2 cellular contexts compared by ENCODE assay signal in the genomic region with DNA sequence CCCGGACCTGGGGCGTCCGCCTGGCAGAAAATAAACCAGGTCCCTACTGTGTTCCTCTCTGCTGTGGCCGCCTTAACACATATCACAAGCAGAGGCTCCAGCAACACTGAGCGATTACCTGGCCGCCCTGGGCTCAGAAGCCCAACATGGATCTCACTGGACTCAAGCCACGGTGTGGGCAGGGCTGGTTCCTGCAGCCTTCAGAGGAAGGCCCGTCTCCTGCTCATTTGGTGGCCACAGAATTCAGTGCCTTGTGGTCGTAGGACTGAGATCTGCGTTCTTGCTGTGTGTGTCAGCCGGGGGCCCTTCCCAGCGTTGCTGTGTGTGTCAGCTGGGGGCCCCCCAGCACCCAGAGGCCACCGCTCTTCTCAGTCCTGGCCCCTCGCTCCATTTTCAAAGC.
TF ChIP-seq lines count a peak whose summit lies in the region.

No MANE protein-coding gene starts in this region.

TF ChIP-seq in GM23338, 12 proteins besides CTCF, POLR2A, EP300 and RAD21:
- TF ChIP-seq CREB1 (CRISPR knock-in tag; IDR thresholded peaks at IDR 0.05; ENCODE audit: low read depth): no peak
- TF ChIP-seq POLR2AphosphoS5 (IDR thresholded peaks at IDR 0.05; ENCODE audit: low read depth): no peak
- TF ChIP-seq EZH2 (IDR thresholded peaks at IDR 0.05; ENCODE audit: low read depth, unreplicated experiment): no peak
- TF ChIP-seq STAT1 (IDR thresholded peaks at IDR 0.05; ENCODE audit: unreplicated experiment): no peak
- TF ChIP-seq, protein P1, sequence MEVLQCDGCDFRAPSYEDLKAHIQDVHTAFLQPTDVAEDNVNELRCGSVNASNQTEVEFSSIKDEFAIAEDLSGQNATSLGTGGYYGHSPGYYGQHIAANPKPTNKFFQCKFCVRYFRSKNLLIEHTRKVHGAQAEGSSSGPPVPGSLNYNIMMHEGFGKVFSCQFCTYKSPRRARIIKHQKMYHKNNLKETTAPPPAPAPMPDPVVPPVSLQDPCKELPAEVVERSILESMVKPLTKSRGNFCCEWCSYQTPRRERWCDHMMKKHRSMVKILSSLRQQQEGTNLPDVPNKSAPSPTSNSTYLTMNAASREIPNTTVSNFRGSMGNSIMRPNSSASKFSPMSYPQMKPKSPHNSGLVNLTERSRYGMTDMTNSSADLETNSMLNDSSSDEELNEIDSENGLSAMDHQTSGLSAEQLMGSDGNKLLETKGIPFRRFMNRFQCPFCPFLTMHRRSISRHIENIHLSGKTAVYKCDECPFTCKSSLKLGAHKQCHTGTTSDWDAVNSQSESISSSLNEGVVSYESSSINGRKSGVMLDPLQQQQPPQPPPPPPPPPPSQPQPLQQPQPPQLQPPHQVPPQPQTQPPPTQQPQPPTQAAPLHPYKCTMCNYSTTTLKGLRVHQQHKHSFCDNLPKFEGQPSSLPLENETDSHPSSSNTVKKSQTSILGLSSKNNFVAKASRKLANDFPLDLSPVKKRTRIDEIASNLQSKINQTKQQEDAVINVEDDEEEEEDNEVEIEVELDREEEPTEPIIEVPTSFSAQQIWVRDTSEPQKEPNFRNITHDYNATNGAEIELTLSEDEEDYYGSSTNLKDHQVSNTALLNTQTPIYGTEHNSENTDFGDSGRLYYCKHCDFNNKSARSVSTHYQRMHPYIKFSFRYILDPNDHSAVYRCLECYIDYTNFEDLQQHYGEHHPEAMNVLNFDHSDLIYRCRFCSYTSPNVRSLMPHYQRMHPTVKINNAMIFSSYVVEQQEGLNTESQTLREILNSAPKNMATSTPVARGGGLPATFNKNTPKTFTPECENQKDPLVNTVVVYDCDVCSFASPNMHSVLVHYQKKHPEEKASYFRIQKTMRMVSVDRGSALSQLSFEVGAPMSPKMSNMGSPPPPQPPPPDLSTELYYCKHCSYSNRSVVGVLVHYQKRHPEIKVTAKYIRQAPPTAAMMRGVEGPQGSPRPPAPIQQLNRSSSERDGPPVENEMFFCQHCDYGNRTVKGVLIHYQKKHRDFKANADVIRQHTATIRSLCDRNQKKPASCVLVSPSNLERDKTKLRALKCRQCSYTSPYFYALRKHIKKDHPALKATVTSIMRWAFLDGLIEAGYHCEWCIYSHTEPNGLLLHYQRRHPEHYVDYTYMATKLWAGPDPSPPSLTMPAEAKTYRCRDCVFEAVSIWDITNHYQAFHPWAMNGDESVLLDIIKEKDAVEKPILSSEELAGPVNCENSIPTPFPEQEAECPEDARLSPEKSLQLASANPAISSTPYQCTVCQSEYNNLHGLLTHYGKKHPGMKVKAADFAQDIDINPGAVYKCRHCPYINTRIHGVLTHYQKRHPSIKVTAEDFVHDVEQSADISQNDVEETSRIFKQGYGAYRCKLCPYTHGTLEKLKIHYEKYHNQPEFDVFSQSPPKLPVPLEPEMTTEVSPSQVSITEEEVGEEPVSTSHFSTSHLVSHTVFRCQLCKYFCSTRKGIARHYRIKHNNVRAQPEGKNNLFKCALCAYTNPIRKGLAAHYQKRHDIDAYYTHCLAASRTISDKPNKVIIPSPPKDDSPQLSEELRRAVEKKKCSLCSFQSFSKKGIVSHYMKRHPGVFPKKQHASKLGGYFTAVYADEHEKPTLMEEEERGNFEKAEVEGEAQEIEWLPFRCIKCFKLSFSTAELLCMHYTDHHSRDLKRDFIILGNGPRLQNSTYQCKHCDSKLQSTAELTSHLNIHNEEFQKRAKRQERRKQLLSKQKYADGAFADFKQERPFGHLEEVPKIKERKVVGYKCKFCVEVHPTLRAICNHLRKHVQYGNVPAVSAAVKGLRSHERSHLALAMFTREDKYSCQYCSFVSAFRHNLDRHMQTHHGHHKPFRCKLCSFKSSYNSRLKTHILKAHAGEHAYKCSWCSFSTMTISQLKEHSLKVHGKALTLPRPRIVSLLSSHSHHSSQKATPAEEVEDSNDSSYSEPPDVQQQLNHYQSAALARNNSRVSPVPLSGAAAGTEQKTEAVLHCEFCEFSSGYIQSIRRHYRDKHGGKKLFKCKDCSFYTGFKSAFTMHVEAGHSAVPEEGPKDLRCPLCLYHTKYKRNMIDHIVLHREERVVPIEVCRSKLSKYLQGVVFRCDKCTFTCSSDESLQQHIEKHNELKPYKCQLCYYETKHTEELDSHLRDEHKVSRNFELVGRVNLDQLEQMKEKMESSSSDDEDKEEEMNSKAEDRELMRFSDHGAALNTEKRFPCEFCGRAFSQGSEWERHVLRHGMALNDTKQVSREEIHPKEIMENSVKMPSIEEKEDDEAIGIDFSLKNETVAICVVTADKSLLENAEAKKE (CRISPR knock-in tag; IDR thresholded peaks at IDR 0.05): no peak
- no peak for TF ChIP-seq ZNF331 (CRISPR knock-in tag; IDR thresholded peaks at IDR 0.05; ENCODE audit: low read depth)

TF ChIP-seq in H1, 55 proteins besides CTCF, POLR2A, EP300 and RAD21:
- TF ChIP-seq NANOG (IDR thresholded peaks at IDR 0.05; ENCODE audit: insufficient read depth, low read depth, low read length, poor library complexity, severe bottlenecking) (no peak), SUZ12 (IDR thresholded peaks at IDR 0.05; ENCODE audit: low read length) (no peak), CTBP2 (IDR thresholded peaks at IDR 0.05; ENCODE audit: borderline replicate concordance, insufficient read depth, insufficient read length, low read length) (no peak), ZNF274 (IDR thresholded peaks at IDR 0.05; ENCODE audit: borderline replicate concordance, extremely low read depth, low read length) (no peak), KDM5A (IDR thresholded peaks at IDR 0.05; ENCODE audit: low read length) (no peak), JUND (IDR thresholded peaks at IDR 0.05; ENCODE audit: low read length) (no peak), CHD1 (IDR thresholded peaks at IDR 0.05; ENCODE audit: low read depth, low read length) (no peak), NRF1 (IDR thresholded peaks at IDR 0.05; ENCODE audit: low read depth, low read length) (no peak), EGR1 (IDR thresholded peaks at IDR 0.05; ENCODE audit: borderline replicate concordance, low read depth, low read length) (no peak), GABPA (IDR thresholded peaks at IDR 0.05; ENCODE audit: borderline replicate concordance, insufficient read depth, low read length) (no peak), RNF2 (IDR thresholded peaks at IDR 0.05; ENCODE audit: borderline replicate concordance, low read depth, low read length, missing control alignments, poor library complexity, severe bottlenecking) (no peak), RFX5 (IDR thresholded peaks at IDR 0.05; ENCODE audit: borderline replicate concordance, low read depth, low read length) (no peak), YY1 (IDR thresholded peaks at IDR 0.05; ENCODE audit: low read depth, low read length) (no peak), TEAD4 (IDR thresholded peaks at IDR 0.05; ENCODE audit: low read depth, low read length) (no peak), KDM4A (IDR thresholded peaks at IDR 0.05; ENCODE audit: low read depth, low read length, severe bottlenecking) (no peak), CBX8 (IDR thresholded peaks at IDR 0.05; ENCODE audit: borderline replicate concordance, low read depth, low read length) (no peak), POLR2AphosphoS5 (IDR thresholded peaks at IDR 0.05; ENCODE audit: low read depth, low read length) (no peak)
- TF ChIP-seq, protein P2, sequence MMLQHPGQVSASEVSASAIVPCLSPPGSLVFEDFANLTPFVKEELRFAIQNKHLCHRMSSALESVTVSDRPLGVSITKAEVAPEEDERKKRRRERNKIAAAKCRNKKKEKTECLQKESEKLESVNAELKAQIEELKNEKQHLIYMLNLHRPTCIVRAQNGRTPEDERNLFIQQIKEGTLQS (IDR thresholded peaks at IDR 0.05; ENCODE audit: insufficient read depth, low read depth, low read length): no peak
